8 cellular contexts compared by ENCODE assay signal in genomic region chr1:230868736-230869385, GRCh38. TPM values are rescaled to one million over a fixed set of nuclear protein-coding genes. Genes with fewer than 3 reads are reported as not detected.
DNase-seq lines count a peak whose midpoint lies in the region; TF ChIP-seq lines count a peak whose summit lies in the region.

No MANE protein-coding gene starts in this region.

- peaks cover 21% of the 10 kb centered on the region for H3K4me1 Mint-ChIP-seq in activated CD4-positive, alpha-beta memory T cell treated with anti-CD3 and anti-CD28 coated beads for 36 hours (ENCODE audit: low read depth)

- intact Hi-C loops in activated CD4-positive, alpha-beta memory T cell treated with anti-CD3 and anti-CD28 coated beads for 36 hours (cut with micrococcal nuclease): loop anchor here (5.0 kb wide), 1 partner anchor 108 kb away; the partner anchor contains the start of genes ARV1 and TTC13

- no peak for TF ChIP-seq POLR2A in NB4 (IDR thresholded peaks at IDR 0.05; ENCODE audit: extremely low read depth, insufficient read length)

- peak overlapping the region; percentile 47; the same call in 1 of the 2 replicates for H3K27ac ChIP-seq in HEK293 (ENCODE audit: extremely low read depth, low read depth, low read length)

- peaks cover 24% of the 10 kb centered on the region for H3K27me3 Mint-ChIP-seq in activated CD4-positive, alpha-beta memory T cell treated with anti-CD3 and anti-CD28 coated beads for 36 hours

- H3K4me1 ChIP-seq in HEK293 (ENCODE audit: control insufficient read depth, insufficient read depth, low read length): peaks cover 9% of the 10 kb centered on the region

- CTCF ChIA-PET in HEK293 (lab: Yijun Ruan, JAX): interaction anchor here (0.7 to 2.8 kb wide), 4 partner anchors 10 to 126 kb away, joined by 3 to 12 read pairs (median 3); no protein-coding TSS in a partner anchor
- CTCF ChIA-PET in activated CD4-positive, alpha-beta memory T cell treated with anti-CD3 and anti-CD28 coated beads for 36 hours (lab: Charles Lee): no interaction called here

- peak overlapping the region; percentile 90 for H3K4me3 ChIP-seq in HEK293 (ENCODE audit: low read depth, low read length)
- H3K4me3 ChIP-seq in NB4 (ENCODE audit: low read depth, low read length): peak overlapping the region; percentile 53

- peak; percentile 37 for DNase-seq in activated CD4-positive, alpha-beta T cell treated with anti-CD3 and anti-CD28 coated beads for 48 hours
- DNase-seq in activated CD4-positive, alpha-beta T cell treated with anti-CD3 and anti-CD28 coated beads, Interleukin-2, amount 50 U/mL, for 4 hours: no peak
- DNase-seq in NB4 (ENCODE audit: low read depth) (peak; percentile 57), glomerular visceral epithelial cell (ENCODE audit: extremely low spot score) (peak; percentile 57), nucleus accumbens (lab: John Stamatoyannopoulos, UW) (peak in 29 of 56 donors; percentile 13 to 85 (median 60)), HCEC 1CT (no peak)
- peak; percentile 55 for DNase-seq in activated CD4-positive, alpha-beta memory T cell treated with anti-CD3 and anti-CD28 coated beads for 36 hours

- POLR2A ChIA-PET in HEK293 (lab: Yijun Ruan, JAX): interaction anchor here (0.6 to 2.4 kb wide), 9 partner anchors 10 to 683 kb away, joined by 3 to 11 read pairs (median 3); partner anchors contain the start of gene SPRTN
- POLR2A ChIA-PET in activated CD4-positive, alpha-beta memory T cell treated with anti-CD3 and anti-CD28 coated beads for 36 hours (lab: Charles Lee): no interaction called here

- no peak overlapping the region for H3K27ac Mint-ChIP-seq in activated CD4-positive, alpha-beta memory T cell treated with anti-CD3 and anti-CD28 coated beads for 36 hours

- H3K4me3 Mint-ChIP-seq in activated CD4-positive, alpha-beta memory T cell treated with anti-CD3 and anti-CD28 coated beads for 36 hours: peak overlapping the region; percentile 75

- H3K9me3 Mint-ChIP-seq in activated CD4-positive, alpha-beta memory T cell treated with anti-CD3 and anti-CD28 coated beads for 36 hours: no peaks in the 10 kb centered on the region

- no peaks in the 10 kb centered on the region for H3K36me3 Mint-ChIP-seq in activated CD4-positive, alpha-beta memory T cell treated with anti-CD3 and anti-CD28 coated beads for 36 hours

- no peaks in the 10 kb centered on the region for H3K9me3 ChIP-seq in HEK293 (ENCODE audit: control insufficient read depth, insufficient read depth, low read depth, low read length)

- TF ChIP-seq CTCF in HEK293 (tag by site-specific recombination; IDR thresholded peaks at IDR 0.05): peak; percentile 67
- no peak for TF ChIP-seq CTCF in NB4 (IDR thresholded peaks at IDR 0.05; ENCODE audit: low read depth, low read length)

- H3K36me3 ChIP-seq in HEK293 (ENCODE audit: control insufficient read depth in 2 of 2, insufficient read depth in 1 of 2, low read length in 2 of 2): peaks cover 0 to 4% of the 10 kb centered on the region in 2 experiments; a peak in 1 of 3 replicates

TF ChIP-seq in HEK293, 187 proteins besides CTCF, POLR2A, EP300 and RAD21 (continues in another document):
- TF ChIP-seq ZNF518A (tag by site-specific recombination; conservative IDR thresholded peaks at IDR 0.05; ENCODE audit: low read depth): 0 out of 2 replicates have a peak, but pooled peaks have one; percentile 23
- peak; percentile 32; the same call in 1 of the 2 replicates for TF ChIP-seq PATZ1 (tag by site-specific recombination; IDR thresholded peaks at IDR 0.05)
- TF ChIP-seq ZXDB (tag by site-specific recombination; IDR thresholded peaks at IDR 0.05): peak; percentile 42; the same call in 1 of the 2 replicates
- TF ChIP-seq ZNF248 (tag by site-specific recombination; IDR thresholded peaks at IDR 0.05): no peak
- TF ChIP-seq PRDM2 (tag by site-specific recombination; IDR thresholded peaks at IDR 0.05; ENCODE audit: borderline replicate concordance): no peak
- TF ChIP-seq SP3 (tag by site-specific recombination; IDR thresholded peaks at IDR 0.05): peak; percentile 14; the same call in 1 of the 2 replicates

RNA-seq across cellular contexts. Expression of gene C1orf198, which starts 0.5 kb away (rescaled TPM):
- 1 to 10 TPM; 6.4 to 7.2 TPM for total RNA-seq in activated CD4-positive, alpha-beta memory T cell treated with anti-CD3 and anti-CD28 coated beads for 36 hours

Comparison
In these comparisons a context has a peak if more than half of its experiments do, and no peak if none do; other contexts are left out.
1. DNase-seq: peak in activated CD4-positive, alpha-beta T cell treated with anti-CD3 and anti-CD28 coated beads for 48 hours (single experiment), NB4 (single experiment), activated CD4-positive, alpha-beta memory T cell treated with anti-CD3 and anti-CD28 coated beads for 36 hours (single experiment), glomerular visceral epithelial cell (single experiment) and nucleus accumbens (29 of 56); none in activated CD4-positive, alpha-beta T cell treated with anti-CD3 and anti-CD28 coated beads, Interleukin-2, amount 50 U/mL, for 4 hours (0 of 2) and HCEC 1CT (single experiment).